ENCODE assay signal across 8 cellular contexts in the genomic region with DNA sequence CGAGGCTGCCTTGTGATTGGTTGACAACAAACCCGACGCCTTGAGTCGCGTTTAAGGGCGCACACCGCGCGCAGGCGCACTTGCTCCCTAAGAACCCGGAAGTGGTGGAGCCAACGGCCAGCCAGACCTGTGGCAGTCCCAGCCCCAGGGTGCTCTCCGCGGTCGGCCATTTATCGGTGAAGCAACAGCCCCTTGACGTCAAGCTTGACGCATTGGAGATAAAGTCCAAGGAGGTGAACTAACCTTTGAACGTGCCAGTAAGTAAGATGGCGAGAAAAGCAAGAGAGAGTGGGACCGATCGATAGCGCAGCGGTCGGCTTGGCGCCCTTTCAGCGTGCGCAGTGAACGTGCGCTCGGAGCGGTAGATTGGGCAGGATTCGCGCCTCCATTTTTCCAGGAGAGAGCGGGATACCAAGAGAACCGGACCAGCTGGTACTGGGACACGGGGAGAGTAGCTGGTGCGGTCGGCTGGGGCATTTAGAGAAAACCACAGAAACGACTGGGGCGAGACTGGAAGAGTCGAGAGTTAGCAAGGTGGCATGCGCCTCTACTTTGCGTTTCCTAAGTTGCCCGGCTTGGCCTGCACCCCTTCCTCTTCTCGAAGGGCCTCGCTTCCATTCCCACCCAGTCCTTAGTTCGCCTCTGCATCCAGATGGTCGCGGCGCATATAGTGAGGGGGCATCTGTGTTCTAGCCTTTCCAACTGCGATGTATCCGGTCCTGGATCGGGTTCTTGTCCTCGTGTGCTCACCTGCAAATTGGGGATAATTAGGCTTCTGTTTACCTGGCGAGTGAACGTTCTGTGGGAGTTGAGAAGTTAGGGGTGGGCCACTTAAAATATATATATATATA. TPM values are rescaled to one million over a fixed set of nuclear protein-coding genes. Genes with fewer than 3 reads are reported as not detected.
DNase-seq lines count a peak whose midpoint lies in the region; ATAC-seq and FAIRE-seq lines count a peak whose summit lies in the region.

A gene (plus strand): TSS at position 364 of the 851 bp plus-strand sequence. CDS start 2,908 bp downstream, outside the sequence.

- H3K9ac ChIP-seq in endocrine pancreas (ENCODE audit: control insufficient read depth, insufficient read depth, low read length) (peak within 1 kb of the TSS; percentile 94), mesenchymal stem cell (ENCODE audit: low read length) (peak within 1 kb of the TSS; percentile 97)

- peak within 1 kb of the TSS; percentile 39 for H2AFZ ChIP-seq in mesenchymal stem cell (ENCODE audit: low read depth, low read length)

- peak within 1 kb of the TSS; percentile 84 for H3K4me2 ChIP-seq in mesenchymal stem cell (ENCODE audit: low read length, poor library complexity, severe bottlenecking)

- no peak within 1 kb of the TSS for H2AK5ac ChIP-seq in mesenchymal stem cell (ENCODE audit: low read length, severe bottlenecking)

- peak within 1 kb of the TSS; percentile 46 for H2BK5ac ChIP-seq in mesenchymal stem cell (ENCODE audit: low read depth, low read length, poor library complexity, severe bottlenecking)

- H3K4me1 ChIP-seq in endocrine pancreas (ENCODE audit: control insufficient read depth, insufficient read depth, low read length): no peaks in the 10 kb centered on the region
- peaks cover 3% of the 10 kb centered on the region for H3K4me1 ChIP-seq in mesenchymal stem cell (ENCODE audit: control insufficient read depth, insufficient read depth, low read depth, low read length)

- DNase-seq in COLO668 (lab: John Stamatoyannopoulos, UW; ENCODE audit: unreplicated experiment) (peak; percentile 99), HTR-8/SVneo (ENCODE audit: insufficient read length, low spot score) (peak; percentile 100), NOMO-1 treated with dmso at 0.1 percent for 144 hours (lab: John Stamatoyannopoulos, UW; ENCODE audit: unreplicated experiment) (peak; percentile 97), mesenchymal stem cell (peak; percentile 100)
- DNase-seq in activated CD8-positive, alpha-beta memory T cell treated with anti-CD3 and anti-CD28 coated beads for 48 hours (ENCODE audit: low read depth in 2 of 3, low spot score in 2 of 3): peak; percentile 98 to 99 (median 98)
- peak; percentile 96 for DNase-seq in stimulated activated CD8-positive, alpha-beta memory T cell treated with anti-CD3 and anti-CD28 coated beads, Interleukin-15, amount 100 ng/mL, for 1 hour (ENCODE audit: low read depth)

- H3K27me3 ChIP-seq in endocrine pancreas (ENCODE audit: control insufficient read depth, insufficient read depth, low read length) (no peaks in the 10 kb centered on the region), mesenchymal stem cell (ENCODE audit: control insufficient read depth in 1 of 2, insufficient read depth in 1 of 2, low read length in 2 of 2) (no peaks in the 10 kb centered on the region)

- ATAC-seq in GM21367 (IDR thresholded peaks at IDR 0.05; ENCODE audit: unreplicated experiment): peak; percentile 91

- H3K9me3 ChIP-seq in endocrine pancreas (ENCODE audit: control insufficient read depth, low read length) (no peaks in the 10 kb centered on the region), mesenchymal stem cell (ENCODE audit: control insufficient read depth, low read length) (no peaks in the 10 kb centered on the region)

- peak within 1 kb of the TSS in 1 of 2 experiments; percentile 79 for H3K14ac ChIP-seq in mesenchymal stem cell (ENCODE audit: low read length in 2 of 2)

- peak within 1 kb of the TSS; percentile 5 for H4K91ac ChIP-seq in mesenchymal stem cell (ENCODE audit: low read length)

- H2BK15ac ChIP-seq in mesenchymal stem cell (ENCODE audit: low read depth, poor library complexity, severe bottlenecking): no peak within 1 kb of the TSS

- under 1% methylated on average over 48 of the region's 57 CpGs for WGBS in mesenchymal stem cell

- no peak within 1 kb of the TSS for H3K23ac ChIP-seq in mesenchymal stem cell (ENCODE audit: low read length in 2 of 2)

- peaks cover 29% of the 10 kb centered on the region for H3K79me1 ChIP-seq in mesenchymal stem cell (replicated peaks; ENCODE audit: low read length, poor library complexity, severe bottlenecking)

- peak within 1 kb of the TSS; percentile 74 for H4K8ac ChIP-seq in mesenchymal stem cell (ENCODE audit: low read length)

- no peak within 1 kb of the TSS for H2BK120ac ChIP-seq in mesenchymal stem cell (ENCODE audit: low read depth, low read length)

- H3K4ac ChIP-seq in mesenchymal stem cell (ENCODE audit: low read depth in 1 of 2, low read length in 2 of 2): peak within 1 kb of the TSS; percentile 57 to 86

- no peak within 1 kb of the TSS for H2BK12ac ChIP-seq in mesenchymal stem cell (ENCODE audit: low read length in 2 of 2)

- H3K4me3 ChIP-seq in endocrine pancreas (ENCODE audit: control insufficient read depth, insufficient read depth, low read length): peak within 1 kb of the TSS; percentile 83
- peak within 1 kb of the TSS; percentile 78 to 96 for H3K4me3 ChIP-seq in mesenchymal stem cell (ENCODE audit: insufficient read depth in 1 of 2, low read depth in 1 of 2, low read length in 2 of 2)

- peak within 1 kb of the TSS; percentile 91 for H3K27ac ChIP-seq in mesenchymal stem cell (ENCODE audit: low read length, poor library complexity, severe bottlenecking)

- H3K36me3 ChIP-seq in endocrine pancreas (ENCODE audit: control insufficient read depth, insufficient read depth, low read length) (peaks cover 1% of the 10 kb centered on the region), mesenchymal stem cell (ENCODE audit: control insufficient read depth in 1 of 2, insufficient read depth in 2 of 2, low read depth in 1 of 2, low read length in 2 of 2) (peaks cover 19 to 38% of the 10 kb centered on the region in 2 experiments)

- H3K18ac ChIP-seq in mesenchymal stem cell (ENCODE audit: low read depth in 1 of 2, low read length in 2 of 2): peak within 1 kb of the TSS; percentile 26 to 95

- FAIRE-seq in HTR-8/SVneo (lab: Jason Lieb, UNC): peak; percentile 100

RNA-seq across cellular contexts. Expression of the gene that starts here (rescaled TPM):
- polyA plus RNA-seq in mesenchymal stem cell (2013, experiment 1 of 2): 22.0 TPM
- polyA plus RNA-seq in mesenchymal stem cell (2013, experiment 2 of 2): 21.8 TPM

Comparison
In these comparisons a context has a peak if more than half of its experiments do, and no peak if none do; other contexts are left out.
1. Peak in every context shown above with its lines: DNase-seq, ATAC-seq, H3K4me3 ChIP-seq and H3K27ac ChIP-seq.